Comparison of ENCODE assay signal across 8 cellular contexts in the genomic region with DNA sequence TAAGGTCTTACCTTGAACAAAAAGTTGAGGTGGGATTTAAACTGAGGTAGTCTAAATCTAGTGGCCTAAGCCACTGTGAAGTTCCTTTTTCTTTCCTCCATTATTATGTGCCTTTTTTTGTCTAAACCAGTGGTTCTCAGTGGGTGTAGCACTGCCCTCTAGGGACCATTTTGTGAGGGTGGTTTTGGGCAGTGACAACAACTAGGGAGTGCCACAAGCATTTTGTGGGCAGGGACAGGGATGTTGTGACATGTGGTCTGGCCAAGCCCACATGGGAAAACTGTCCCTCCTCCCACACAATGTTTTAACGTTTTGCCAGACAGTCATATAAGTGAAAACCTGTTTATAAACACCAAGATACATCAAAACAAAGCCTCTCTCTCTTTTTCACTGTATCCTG.
A peak's percentile ranks its signal among the peaks of the same experiment; 100 is the strongest.
DNase-seq lines count a peak whose midpoint lies in the region; ATAC-seq, FAIRE-seq and TF ChIP-seq lines count a peak whose summit lies in the region.

No MANE protein-coding gene starts in this region.

- no peaks in the 10 kb centered on the region for H3K27me3 Mint-ChIP-seq in activated naive CD8-positive, alpha-beta T cell treated with anti-CD3 and anti-CD28 coated beads, Interleukin-2, amount 50 U/mL, for 24 hours

- peaks cover 5% of the 10 kb centered on the region for H3K9me3 Mint-ChIP-seq in activated naive CD8-positive, alpha-beta T cell treated with anti-CD3 and anti-CD28 coated beads, Interleukin-2, amount 50 U/mL, for 24 hours

- no peak overlapping the region for H3K27ac Mint-ChIP-seq in activated naive CD8-positive, alpha-beta T cell treated with anti-CD3 and anti-CD28 coated beads, Interleukin-2, amount 50 U/mL, for 24 hours

- no peak for FAIRE-seq in D721Med (lab: Jason Lieb, UNC)

- H3K4me1 ChIP-seq in iPS DF 6.9 (ENCODE audit: control insufficient read depth, insufficient read depth, low read length) = no peaks in the 10 kb centered on the region

- ATAC-seq in GM19328 (IDR thresholded peaks at IDR 0.05; ENCODE audit: unreplicated experiment) = peak; percentile 70
- no peak for ATAC-seq in activated CD4-positive, CD25-positive, alpha-beta regulatory T cell treated with anti-CD3 and anti-CD28 coated beads, Interleukin-2, amount 50 U/mL, for 24 hours
- ATAC-seq in activated naive CD8-positive, alpha-beta T cell treated with anti-CD3 and anti-CD28 coated beads, Interleukin-2, amount 50 U/mL, for 24 hours = no peak

- no CpG with 5 or more reads among the region's 1 CpG for WGBS in iPS DF 6.9 (ENCODE audit: insufficient coverage, insufficient read length)

- H3K36me3 ChIP-seq in iPS DF 6.9 (ENCODE audit: control insufficient read depth, insufficient read depth, low read length) = no peaks in the 10 kb centered on the region

- TF ChIP-seq CTCF in D721Med (IDR thresholded peaks at IDR 0.05; ENCODE audit: insufficient read depth, missing control alignments) = peak; percentile 45

- H3K4me3 ChIP-seq in iPS DF 6.9 (ENCODE audit: low read length) = no peak overlapping the region

- no peaks in the 10 kb centered on the region for H3K9me3 ChIP-seq in iPS DF 6.9 (ENCODE audit: control insufficient read depth, insufficient read depth, low read length)

- no peak overlapping the region for H3K27ac ChIP-seq in iPS DF 6.9 (ENCODE audit: low read length)

- H3K36me3 Mint-ChIP-seq in activated naive CD8-positive, alpha-beta T cell treated with anti-CD3 and anti-CD28 coated beads, Interleukin-2, amount 50 U/mL, for 24 hours (ENCODE audit: low read depth) = no peaks in the 10 kb centered on the region

- no peak for DNase-seq in D721Med (ENCODE audit: insufficient read length, low spot score)
- DNase-seq in HK-2 (ENCODE audit: unreplicated experiment) = peak; percentile 32
- peak; percentile 19 for DNase-seq in SHP77 treated with DMSO at 0.1 percent for 48 hours (lab: John Stamatoyannopoulos, UW)
- peak; percentile 43 for DNase-seq in iPS DF 6.9 (ENCODE audit: low read depth, low spot score)
- no peak for DNase-seq in activated naive CD8-positive, alpha-beta T cell treated with anti-CD3 and anti-CD28 coated beads, Interleukin-2, amount 50 U/mL, for 24 hours
- no peak for DNase-seq in activated T-cell treated with anti-CD3 and anti-CD28 coated beads for 4 hours

- no peak overlapping the region for H3K4me3 Mint-ChIP-seq in activated naive CD8-positive, alpha-beta T cell treated with anti-CD3 and anti-CD28 coated beads, Interleukin-2, amount 50 U/mL, for 24 hours

- H3K4me1 Mint-ChIP-seq in activated naive CD8-positive, alpha-beta T cell treated with anti-CD3 and anti-CD28 coated beads, Interleukin-2, amount 50 U/mL, for 24 hours = no peaks in the 10 kb centered on the region

- H3K27me3 ChIP-seq in iPS DF 6.9 (ENCODE audit: control insufficient read depth, insufficient read depth, low read length) = no peaks in the 10 kb centered on the region

Comparison
In these comparisons a context has a peak if more than half of its experiments do, and no peak if none do; other contexts are left out.
1. DNase-seq: peak in HK-2 (single experiment), SHP77 treated with DMSO at 0.1 percent for 48 hours (single experiment) and iPS DF 6.9 (single experiment); none in D721Med (single experiment), activated naive CD8-positive, alpha-beta T cell treated with anti-CD3 and anti-CD28 coated beads, Interleukin-2, amount 50 U/mL, for 24 hours (single experiment) and activated T-cell treated with anti-CD3 and anti-CD28 coated beads for 4 hours (single experiment).